Comparison of ENCODE assay signal across 9 cellular contexts in the genomic region with DNA sequence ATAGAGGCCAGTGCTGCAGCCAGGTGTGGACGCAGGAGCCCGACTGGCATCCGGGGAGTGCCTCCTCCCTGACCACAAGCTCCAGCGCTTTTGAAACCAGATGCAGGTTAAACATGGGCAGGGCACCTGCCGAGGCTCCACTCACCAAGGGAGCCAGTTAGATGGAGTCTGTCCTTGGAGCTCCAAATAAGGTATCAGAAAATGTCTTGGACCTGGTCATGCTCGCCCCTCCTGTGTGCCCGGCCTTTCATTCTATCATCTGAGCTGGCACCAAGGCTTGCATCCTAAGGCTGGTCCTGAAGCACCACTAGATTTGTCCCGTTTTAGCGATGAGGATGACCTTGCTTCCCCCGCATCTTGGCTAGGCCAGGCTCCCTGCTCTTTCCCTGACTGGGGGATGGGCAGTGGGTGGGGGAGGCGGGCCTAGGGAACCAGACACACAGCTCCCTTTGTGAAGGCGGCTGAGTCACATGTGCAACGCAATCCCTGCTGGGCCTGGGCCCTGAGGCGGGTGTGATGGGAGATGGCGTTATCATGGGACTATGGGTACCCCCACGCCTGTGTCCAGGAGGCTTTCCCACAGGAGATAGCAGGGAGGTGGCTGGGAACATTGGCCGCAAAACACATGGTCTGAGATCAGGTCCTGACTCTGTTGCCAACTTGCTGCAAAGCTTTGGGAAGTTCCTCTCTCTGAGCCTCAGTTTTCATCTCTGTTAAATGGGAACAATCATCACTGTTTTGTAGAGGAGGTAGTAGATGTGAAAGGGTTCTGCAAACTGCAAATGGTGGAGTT. TPM values are rescaled to one million over a fixed set of nuclear protein-coding genes. Genes with fewer than 3 reads are reported as not detected.
A peak's percentile ranks its signal among the peaks of the same experiment; 100 is the strongest.
DNase-seq lines count a peak whose midpoint lies in the region; ATAC-seq and TF ChIP-seq lines count a peak whose summit lies in the region.
"Had no signal": no experiment of that assay in that cellular context is flagged by ENCODE, and none has a peak within 500 bp of the region (broad histone marks: within the 10 kb centered on the region; RNA-seq: fewer than 3 reads in every experiment).

No MANE protein-coding gene starts in this region.

- no peak overlapping the region for H3K4me3 ChIP-seq in GM23248

- peaks cover 4% of the 10 kb centered on the region; the same call in 1 of the 2 replicates for H3F3A ChIP-seq in GM23248 (ENCODE audit: insufficient read depth)

- H3K4me1 ChIP-seq in GM23248 (ENCODE audit: insufficient read depth) (peaks cover 12% of the 10 kb centered on the region), foreskin keratinocyte (peaks cover 33% of the 10 kb centered on the region)

- no peak overlapping the region for H3K9ac ChIP-seq in GM23248

- H3K79me2 ChIP-seq in GM23248 (ENCODE audit: insufficient read depth): no peaks in the 10 kb centered on the region

- in situ Hi-C loops in GM23248 (cut with MboI): no loop called here

- TF ChIP-seq CTCF in foreskin keratinocyte (conservative IDR thresholded peaks at IDR 0.05): no peak

- no peak overlapping the region for H2AFZ ChIP-seq in GM23248

- DNase-seq in GM23248: peak; percentile 60
- peak; percentile 94 for DNase-seq in RPMI7951 (ENCODE audit: low read depth)
- DNase-seq in foreskin keratinocyte: peak; percentile 82 to 89
- DNase-seq in putamen (ENCODE audit: low spot score): peak; percentile 93
- no peak for DNase-seq in stimulated activated CD4-positive, alpha-beta T cell treated with anti-CD3 and anti-CD28 coated beads, Interleukin-4, amount 100 ng/mL, for 1 hour
- DNase-seq in cerebellar nuclear complex (lab: John Stamatoyannopoulos, UW): no peak
- DNase-seq in NCI-H345 (lab: John Stamatoyannopoulos, UW): no peak
- DNase-seq: NCI-H446 treated with DMSO at 0.1 percent for 48 hours had no signal

- H3K9me3 ChIP-seq in GM23248 (ENCODE audit: low read depth): no peaks in the 10 kb centered on the region

- no peak overlapping the region for H3K4me2 ChIP-seq in GM23248 (ENCODE audit: unreplicated experiment)

- 69 to 76% methylated on average over 16 to 17 of the region's 17 CpGs for WGBS in GM23248 (ENCODE audit: low coverage in 1 of 2, low lambda C conversion rate in 2 of 2, missing lambda C conversion rate in 2 of 2), 2 experiments

- H3K27me3 ChIP-seq in GM23248 (replicated peaks; ENCODE audit: insufficient read depth) (no peaks in the 10 kb centered on the region), foreskin keratinocyte (no peaks in the 10 kb centered on the region)

- H3K27ac ChIP-seq in GM23248 (no peak overlapping the region), foreskin keratinocyte (peak overlapping the region; percentile 72)

- no peaks in the 10 kb centered on the region for H3K9me2 ChIP-seq in GM23248 (ENCODE audit: insufficient read depth)

- H3K36me3 ChIP-seq in GM23248 (ENCODE audit: low read depth): no peaks in the 10 kb centered on the region

- H4K20me1 ChIP-seq in GM23248 (ENCODE audit: insufficient read depth): no peaks in the 10 kb centered on the region

- peak; percentile 40 for ATAC-seq in foreskin keratinocyte
- ATAC-seq in HG03439 (IDR thresholded peaks at IDR 0.05; ENCODE audit: unreplicated experiment): no peak

RNA-seq across cellular contexts. Expression of a gene that starts 5.0 kb away (rescaled TPM):
- total RNA-seq in GM23248 (2014; rRNA removed; shearing (Covaris generic)): 0.54 and 0.89 TPM in 2 replicates
- polyA plus RNA-seq in GM23248 (2016; fragmentation: Nextera tagmentation; extraction: Ambion mirVana) (0.58 and 1.2 TPM in 2 replicates), foreskin keratinocyte (35.5 and 50.5 TPM in 2 replicates)
- total RNA-seq in RPMI7951 (2014; rRNA removed; shearing (Covaris generic)): 3.7 and 9.8 TPM in 2 replicates
- 40.6 and 64.6 TPM in 2 replicates for total RNA-seq in foreskin keratinocyte

RNA-seq across cellular contexts. Expression of a gene that starts 44.7 kb away (rescaled TPM):
- total RNA-seq in GM23248 (2014; rRNA removed; shearing (Covaris generic)): not detected in 2 replicates
- polyA plus RNA-seq in GM23248 (2016; fragmentation: Nextera tagmentation; extraction: Ambion mirVana) (not detected in 2 replicates), foreskin keratinocyte (not detected in 2 replicates)
- not detected in 2 replicates for total RNA-seq in RPMI7951 (2014; rRNA removed; shearing (Covaris generic))
- not detected in 2 replicates for total RNA-seq in foreskin keratinocyte

Comparison
In these comparisons a context has a peak if more than half of its experiments do, and no peak if none do; other contexts are left out.
1. DNase-seq: peak in GM23248 (single experiment), RPMI7951 (single experiment), foreskin keratinocyte (2 of 2) and putamen (single experiment); none in stimulated activated CD4-positive, alpha-beta T cell treated with anti-CD3 and anti-CD28 coated beads, Interleukin-4, amount 100 ng/mL, for 1 hour (single experiment), cerebellar nuclear complex (0 of 2) and NCI-H345 (single experiment).